1 cellular context compared by ENCODE assay signal in genomic region chr22:38623357-38623756, GRCh38.
TF ChIP-seq lines count a peak whose summit lies in the region.

No MANE protein-coding gene starts in this region.

TF ChIP-seq in GM12878, 131 proteins besides CTCF, POLR2A, EP300 and RAD21:
- no peak for TF ChIP-seq TARDBP (IDR thresholded peaks at IDR 0.05; ENCODE audit: borderline replicate concordance)
- TF ChIP-seq CHD1 (IDR thresholded peaks at IDR 0.05; ENCODE audit: low read depth, low read length): no peak
- no peak for TF ChIP-seq ZBTB40 (IDR thresholded peaks at IDR 0.05; ENCODE audit: borderline replicate concordance)
- TF ChIP-seq TBL1XR1 (IDR thresholded peaks at IDR 0.05; ENCODE audit: low read depth, low read length): no peak
- no peak for TF ChIP-seq HDAC2 (IDR thresholded peaks at IDR 0.05)
- no peak for TF ChIP-seq MXI1 (IDR thresholded peaks at IDR 0.05; ENCODE audit: low read depth, low read length)
- TF ChIP-seq BMI1 (IDR thresholded peaks at IDR 0.05; ENCODE audit: borderline replicate concordance): no peak
- no peak for TF ChIP-seq EED (IDR thresholded peaks at IDR 0.05; ENCODE audit: low read depth)
- TF ChIP-seq SMAD1 (IDR thresholded peaks at IDR 0.05; ENCODE audit: low read depth, partially characterized antibody): no peak
- TF ChIP-seq ZNF384 (IDR thresholded peaks at IDR 0.05; ENCODE audit: borderline replicate concordance, low read depth, low read length): no peak
- TF ChIP-seq KDM1A (IDR thresholded peaks at IDR 0.05; ENCODE audit: borderline replicate concordance): no peak
- no peak for TF ChIP-seq SP1 (IDR thresholded peaks at IDR 0.05; ENCODE audit: low read depth, low read length)
- no peak for TF ChIP-seq JUND (IDR thresholded peaks at IDR 0.05; ENCODE audit: low read depth, low read length)
- no peak for TF ChIP-seq ZNF24 (IDR thresholded peaks at IDR 0.05)
- TF ChIP-seq PAX5 (IDR thresholded peaks at IDR 0.05; ENCODE audit: borderline replicate concordance, low read depth, low read length): no peak
- no peak for TF ChIP-seq PRDM15 (CRISPR knock-in tag; IDR thresholded peaks at IDR 0.05)
- no peak for TF ChIP-seq NR2F1 (conservative IDR thresholded peaks at IDR 0.05)
